24 cellular contexts compared by ENCODE assay signal in genomic region chr3:154275308-154275707, GRCh38. TPM values are rescaled to one million over a fixed set of nuclear protein-coding genes. Genes with fewer than 3 reads are reported as not detected.
DNase-seq lines count a peak whose midpoint lies in the region; ATAC-seq and TF ChIP-seq lines count a peak whose summit lies in the region.
"Had no signal": no experiment of that assay in that cellular context is flagged by ENCODE, and none has a peak within 500 bp of the region (broad histone marks: within the 10 kb centered on the region; RNA-seq: fewer than 3 reads in every experiment).

No MANE protein-coding gene starts in this region.

- TF ChIP-seq CTCF in endothelial cell (IDR thresholded peaks at IDR 0.05; ENCODE audit: unreplicated experiment) (no peak), progenitor cell of endocrine pancreas (IDR thresholded peaks at IDR 0.05; ENCODE audit: unreplicated experiment) (no peak), tibial nerve (IDR thresholded peaks at IDR 0.05) (no peak), vagina (IDR thresholded peaks at IDR 0.05) (no peak)

- DNase-seq in amniotic epithelial cell (ENCODE audit: low read depth) (peak; percentile 41), endothelial cell (ENCODE audit: low spot score) (no peak), left ventricle myocardium superior (no peak), progenitor cell of endocrine pancreas (ENCODE audit: low spot score, unreplicated experiment) (no peak), tibial nerve (ENCODE audit: low spot score in 2 of 2) (no peak), vagina (ENCODE audit: extremely low spot score in 2 of 2) (no peak)
- DNase-seq: CD8-positive, alpha-beta memory T cell; DMS 273 treated with DMSO at 0.1 percent for 48 hours; DMS79; GF-D8; GOT3; HFFc6; MM.1S; NCI-H1048; NCI-H1694; NCI-H2227 treated with DMSO at 0.1 percent for 48 hours; NCI-H526 treated with DMSO at 0.1 percent for 48 hours; PC-9; SHP77 treated with DMSO at 0.1 percent for 48 hours had no signal

- H3K9me3 ChIP-seq in tibial nerve, result no peaks in the 10 kb centered on the region
- H3K9me3 ChIP-seq in vagina, result no peaks in the 10 kb centered on the region
- H3K9me3 ChIP-seq: HAP-1 had no signal

- H3K4me3 Mint-ChIP-seq in endothelial cell (ENCODE audit: unreplicated experiment) (no peak overlapping the region), progenitor cell of endocrine pancreas (ENCODE audit: low read depth) (no peak overlapping the region)
- H3K4me3 Mint-ChIP-seq: B cell; CD8-positive, alpha-beta memory T cell; HFFc6; IgD-negative memory B cell had no signal

- H3K27ac ChIP-seq in tibial nerve, result no peak overlapping the region
- H3K27ac ChIP-seq in vagina, result no peak overlapping the region
- H3K27ac ChIP-seq: KMS-11, PC-9 had no signal

- H3K9me3 Mint-ChIP-seq in endothelial cell (ENCODE audit: unreplicated experiment) (no peaks in the 10 kb centered on the region), progenitor cell of endocrine pancreas (ENCODE audit: low read depth) (no peaks in the 10 kb centered on the region)
- H3K9me3 Mint-ChIP-seq: CD8-positive, alpha-beta memory T cell; HFFc6; IgD-negative memory B cell had no signal

- TF ChIP-seq EP300 in tibial nerve (IDR thresholded peaks at IDR 0.05), result no peak

- H3K4me1 ChIP-seq in tibial nerve, result peaks cover 0 to 8% (median 0%) of the 10 kb centered on the region in 4 donors
- H3K4me1 ChIP-seq in vagina, result no peaks in the 10 kb centered on the region

- peak overlapping the region; percentile 22 for H3K27ac Mint-ChIP-seq in endothelial cell (ENCODE audit: unreplicated experiment)
- H3K27ac Mint-ChIP-seq in progenitor cell of endocrine pancreas, result peak overlapping the region; percentile 11
- H3K27ac Mint-ChIP-seq: HFFc6 had no signal

- H3K4me1 Mint-ChIP-seq in endothelial cell (ENCODE audit: unreplicated experiment) (no peaks in the 10 kb centered on the region), progenitor cell of endocrine pancreas (ENCODE audit: low read depth) (peaks cover 3% of the 10 kb centered on the region)
- H3K4me1 Mint-ChIP-seq: B cell had no signal

- intact Hi-C loops in left ventricle myocardium superior (cut with micrococcal nuclease), result loop anchor here (2.0 kb wide), 1 partner anchor 21 kb away; no protein-coding TSS in a partner anchor
- intact Hi-C loops in vagina (cut with DNase I), result no loop called here

- ATAC-seq in left ventricle myocardium superior (peak; percentile 75), HG02884 (IDR thresholded peaks at IDR 0.05; ENCODE audit: unreplicated experiment) (no peak)

- no peaks in the 10 kb centered on the region for H3K27me3 Mint-ChIP-seq in endothelial cell (ENCODE audit: unreplicated experiment)
- H3K27me3 Mint-ChIP-seq in progenitor cell of endocrine pancreas, result no peaks in the 10 kb centered on the region
- H3K27me3 Mint-ChIP-seq: B cell; CD8-positive, alpha-beta memory T cell; IgD-negative memory B cell had no signal

- WGBS in tibial nerve, 2 donors, result 89 to 92% methylated on average over 2 of the region's 2 CpGs

- H3K36me3 Mint-ChIP-seq in endothelial cell (ENCODE audit: low read depth, unreplicated experiment) (peaks cover 6% of the 10 kb centered on the region), progenitor cell of endocrine pancreas (ENCODE audit: insufficient read depth) (peaks cover 34% of the 10 kb centered on the region)

- H3K36me3 ChIP-seq in tibial nerve (peaks cover 0 to 87% (median 7%) of the 10 kb centered on the region in 3 donors), vagina (peaks cover 0 to 28% of the 10 kb centered on the region in 2 donors)

- no peak overlapping the region for H3K4me3 ChIP-seq in tibial nerve
- H3K4me3 ChIP-seq in vagina, result no peak overlapping the region
- H3K4me3 ChIP-seq: HAP-1, PC-9 had no signal

- H3K27me3 ChIP-seq in tibial nerve, result no peaks in the 10 kb centered on the region
- H3K27me3 ChIP-seq in vagina, result no peaks in the 10 kb centered on the region

- no peak for TF ChIP-seq POLR2A in tibial nerve (IDR thresholded peaks at IDR 0.05)
- no peak for TF ChIP-seq POLR2A in vagina (IDR thresholded peaks at IDR 0.05)

RNA-seq across cellular contexts. Expression of gene DHX36, which starts 49.0 kb away (rescaled TPM):
- total RNA-seq in endothelial cell (ENCODE audit: unreplicated experiment), result 53.8 TPM
- 31.0 TPM for total RNA-seq in left ventricle myocardium superior
- total RNA-seq in progenitor cell of endocrine pancreas, result 94.5 and 96.9 TPM in 2 replicates
- total RNA-seq in tibial nerve, result 10 to 100 TPM; 60.6 to 73.5 (median 64.5) TPM
- 52.3 TPM for total RNA-seq in vagina
